In the genomic region with DNA sequence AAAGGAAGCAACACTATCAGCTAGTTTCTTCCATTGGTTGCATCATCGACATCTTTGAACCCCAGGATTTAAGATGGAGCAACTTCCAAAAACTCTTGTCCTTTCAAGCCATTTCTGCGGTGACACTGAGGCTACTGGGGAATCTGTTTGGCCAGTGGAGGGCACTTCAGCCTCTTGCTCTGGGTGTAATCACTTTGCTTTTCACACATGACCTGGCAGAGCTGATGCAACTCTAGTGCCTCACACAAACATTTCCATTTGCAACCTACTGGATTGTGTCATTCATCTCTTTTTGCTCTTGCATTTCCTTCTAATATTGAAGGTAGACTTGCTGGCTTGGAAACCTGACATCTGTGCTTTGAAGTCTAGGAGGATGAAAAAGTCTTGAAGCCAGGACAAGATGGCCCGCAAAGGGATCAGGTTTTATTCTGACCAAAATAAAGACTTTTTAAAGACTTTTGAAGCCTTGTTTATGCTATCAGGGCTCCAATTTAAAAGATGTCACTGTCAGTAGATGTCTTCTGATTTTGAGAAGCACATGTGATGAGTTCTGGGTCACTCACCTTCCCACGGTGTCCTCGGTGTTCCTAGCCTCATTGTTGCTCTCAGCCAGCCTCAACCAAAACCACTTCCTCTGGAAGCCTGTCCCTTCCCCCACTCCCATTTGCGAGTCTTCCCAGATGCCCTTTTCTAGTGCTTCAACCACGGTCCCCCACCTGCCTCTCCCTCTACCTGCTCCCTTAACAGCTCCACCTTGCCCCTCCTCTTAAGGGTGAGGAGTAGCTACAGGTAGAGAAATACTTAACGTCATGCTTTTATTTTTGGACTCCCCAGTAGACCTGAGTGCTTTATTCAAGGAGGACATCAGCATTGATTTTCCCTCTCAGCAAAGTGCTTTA, we compare ENCODE assay signal across 9 cellular contexts.
DNase-seq lines count a peak whose midpoint lies in the region; ATAC-seq and TF ChIP-seq lines count a peak whose summit lies in the region.
"Had no signal": no experiment of that assay in that cellular context is flagged by ENCODE, and none has a peak within 500 bp of the region (broad histone marks: within the 10 kb centered on the region; RNA-seq: fewer than 3 reads in every experiment).

No MANE protein-coding gene starts in this region.

- 88 to 90% methylated on average over 2 to 8 of the region's 8 CpGs for WGBS in gastroesophageal sphincter (ENCODE audit: low coverage in 1 of 2), 2 donors

- CTCF ChIA-PET in T-cell (lab: Charles Lee), result interaction anchor here (1.3 to 1.7 kb wide), 2 partner anchors 10 to 11 kb away, joined by 3 to 7 read pairs; no protein-coding TSS in a partner anchor

- ATAC-seq in gastroesophageal sphincter (peak; percentile 87), T-cell (replicated peaks in 1 of 4) (no peak), GM19452 (IDR thresholded peaks at IDR 0.05; ENCODE audit: unreplicated experiment) (no peak)

- no peak overlapping the region for H3K27ac Mint-ChIP-seq in T-cell

- H3K4me1 ChIP-seq in gastroesophageal sphincter, result peaks cover 0 to 28% (median 0%) of the 10 kb centered on the region in 3 donors

- peaks cover 0 to 7% (median 0%) of the 10 kb centered on the region in 3 donors for H3K9me3 ChIP-seq in gastroesophageal sphincter

- no peaks in the 10 kb centered on the region for H3K36me3 ChIP-seq in gastroesophageal sphincter

- no peak for TF ChIP-seq EP300 in gastroesophageal sphincter (IDR thresholded peaks at IDR 0.05)

- H3K27me3 Mint-ChIP-seq in T-cell, result peaks cover 12 to 27% of the 10 kb centered on the region in 2 donors

- no peaks in the 10 kb centered on the region for H3K27me3 ChIP-seq in gastroesophageal sphincter

- H3K9me3 Mint-ChIP-seq in T-cell, result peaks cover 0 to 5% (median 0%) of the 10 kb centered on the region in 3 donors

- H3K27ac ChIP-seq in gastroesophageal sphincter, result no peak overlapping the region
- H3K27ac ChIP-seq: HL-60 had no signal

- DNase-seq in AG08395 (ENCODE audit: low spot score) (peak; percentile 77), Kasumi-1 (lab: John Stamatoyannopoulos, UW) (peak; percentile 1 to 5), SK-N-DZ (ENCODE audit: low spot score) (peak; percentile 53), pons (ENCODE audit: low spot score) (peak; percentile 82), T-cell (no peak)

- no peak for TF ChIP-seq POLR2A in gastroesophageal sphincter (IDR thresholded peaks at IDR 0.05)

- TF ChIP-seq CTCF in GM12874 (IDR thresholded peaks at IDR 0.05; ENCODE audit: insufficient read depth, low read depth, low read length), result 0 out of 2 replicates have a peak, but pooled peaks have one; percentile 2
- TF ChIP-seq CTCF in gastroesophageal sphincter (IDR thresholded peaks at IDR 0.05), result peak in 3 of 4 experiments; percentile 53 to 71 (median 59)

- peaks cover 9 to 12% (median 9%) of the 10 kb centered on the region in 3 donors for H3K4me1 Mint-ChIP-seq in T-cell

- H3K4me3 ChIP-seq in gastroesophageal sphincter, result no peak overlapping the region

- H3K4me3 Mint-ChIP-seq in T-cell, result peak overlapping the region in 1 of 3 donors; percentile 22

- no peaks in the 10 kb centered on the region for H3K36me3 Mint-ChIP-seq in T-cell

- POLR2A ChIA-PET in T-cell (lab: Charles Lee), result no interaction called here

Comparison
In these comparisons a context has a peak if more than half of its experiments do, and no peak if none do; other contexts are left out.
1. DNase-seq: peak in AG08395 (single experiment), Kasumi-1 (2 of 2), SK-N-DZ (single experiment) and pons (single experiment); none in T-cell (0 of 34).